Comparison of ENCODE assay signal across 18 cellular contexts in the genomic region with DNA sequence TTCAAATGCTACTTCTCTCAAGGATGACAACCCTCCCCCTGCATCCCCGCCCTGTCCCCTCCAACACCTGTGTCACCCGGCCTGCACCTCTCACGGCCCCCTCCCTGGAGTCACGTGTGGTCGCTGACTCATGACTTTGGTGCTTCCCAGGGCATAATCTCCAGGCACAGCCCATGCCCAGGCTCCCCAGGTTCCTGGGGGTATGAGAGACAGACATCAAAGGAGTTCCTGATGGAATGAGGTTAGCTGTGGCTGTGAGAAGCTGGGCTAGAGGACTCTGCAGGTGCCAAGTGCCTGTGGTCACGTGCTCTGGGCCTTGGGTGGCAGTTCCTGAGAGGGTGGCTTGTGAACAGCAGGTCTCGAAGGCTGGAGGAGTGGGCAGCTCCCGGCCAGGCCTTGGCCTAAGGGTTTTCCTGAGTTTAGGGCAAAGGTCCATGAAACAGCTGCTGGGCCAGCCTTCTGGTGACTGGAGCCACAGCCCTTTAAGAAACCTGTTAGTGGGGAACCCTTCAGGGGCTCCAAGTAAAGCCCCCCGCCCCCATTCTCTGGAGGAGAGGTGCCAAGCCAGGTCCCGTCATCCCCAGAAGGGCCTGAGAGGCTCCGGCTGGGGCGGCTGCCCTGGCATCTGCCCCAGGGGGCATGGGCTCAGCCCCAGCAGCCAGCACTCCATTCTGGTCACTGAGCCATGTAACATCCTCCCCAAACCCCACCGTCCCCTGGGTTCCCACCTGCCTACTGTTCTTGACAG.
A peak's percentile ranks its signal among the peaks of the same experiment; 100 is the strongest.
DNase-seq lines count a peak whose midpoint lies in the region; ATAC-seq, FAIRE-seq and TF ChIP-seq lines count a peak whose summit lies in the region.
"Had no signal": no experiment of that assay in that cellular context is flagged by ENCODE, and none has a peak within 500 bp of the region (broad histone marks: within the 10 kb centered on the region; RNA-seq: fewer than 3 reads in every experiment).

No MANE protein-coding gene starts in this region.

- FAIRE-seq in bronchial epithelial cell (lab: Jason Lieb, UNC) (no peak), pancreas (lab: Jason Lieb, UNC) (no peak)

- H3K27me3 Mint-ChIP-seq in stimulated activated memory B cell treated with anti-CD40 and anti-IgM and Interleukin-4, amounts not matched to agents 10 μg/mL and 1 μg/mL and 100 μg/mL, for 72 hours = no peaks in the 10 kb centered on the region
- H3K27me3 Mint-ChIP-seq: B cell had no signal

- no peaks in the 10 kb centered on the region for H3K4me1 ChIP-seq in pancreas

- DNase-seq in Daoy (ENCODE audit: low read depth) (peak; percentile 35), bronchial epithelial cell (ENCODE audit: low read depth) (peak; percentile 35), pancreas (peak in 1 of 6 donors; percentile 9), KG1 (lab: John Stamatoyannopoulos, UW) (no peak), NCI-H446 treated with DMSO at 0.1 percent for 48 hours (lab: John Stamatoyannopoulos, UW) (no peak), NCI-H2081 (lab: John Stamatoyannopoulos, UW) (no peak)
- DNase-seq: activated CD4-positive, alpha-beta T cell treated with anti-CD3 and anti-CD28 coated beads for 4 hours; activated naive CD8-positive, alpha-beta T cell treated with anti-CD3 and anti-CD28 coated beads, Interleukin-2, amount 10 ng/mL, durations not matched to agents 7 days and 5 days; activated T-cell treated with anti-CD3 and anti-CD28 coated beads for 4 hours; effector memory CD8-positive, alpha-beta T cell; NCI-H1105; NCI-H2171; NCI-H774 had no signal

- no peaks in the 10 kb centered on the region for H3K9me3 ChIP-seq in pancreas

- no peaks in the 10 kb centered on the region for H3K36me3 ChIP-seq in bronchial epithelial cell (ENCODE audit: control insufficient read depth, insufficient read depth, low read length)
- H3K36me3 ChIP-seq in pancreas = no peaks in the 10 kb centered on the region
- H3K36me3 ChIP-seq: cardiac muscle cell had no signal

- H3K4me3 ChIP-seq in bronchial epithelial cell (ENCODE audit: low read depth, low read length) (no peak overlapping the region), pancreas (no peak overlapping the region)
- H3K4me3 ChIP-seq: cardiac muscle cell had no signal

- no peak overlapping the region for H3K4me3 Mint-ChIP-seq in stimulated activated memory B cell treated with anti-CD40 and anti-IgM and Interleukin-4, amounts not matched to agents 10 μg/mL and 1 μg/mL and 100 μg/mL, for 72 hours
- H3K4me3 Mint-ChIP-seq: activated naive CD8-positive, alpha-beta T cell treated with anti-CD3 and anti-CD28 coated beads, Interleukin-2, amount 10 ng/mL, durations not matched to agents 7 days and 5 days; B cell; effector memory CD8-positive, alpha-beta T cell; natural killer cell treated with Interleukin-12 subunit alpha and Interleukin-12 subunit beta and Interleukin-15 and Interleukin-18, amount 100 ng/mL, for 72 hours had no signal

- H3K27ac Mint-ChIP-seq in stimulated activated memory B cell treated with anti-CD40 and anti-IgM and Interleukin-4, amounts not matched to agents 10 μg/mL and 1 μg/mL and 100 μg/mL, for 72 hours = no peak overlapping the region
- H3K27ac Mint-ChIP-seq: activated naive CD8-positive, alpha-beta T cell treated with anti-CD3 and anti-CD28 coated beads, Interleukin-2, amount 10 ng/mL, durations not matched to agents 7 days and 5 days; B cell; effector memory CD8-positive, alpha-beta T cell; natural killer cell treated with Interleukin-12 subunit alpha and Interleukin-12 subunit beta and Interleukin-15 and Interleukin-18, amount 100 ng/mL, for 72 hours had no signal

- H3K27ac ChIP-seq in pancreas = peak overlapping the region in 1 of 4 donors; percentile 2
- H3K27ac ChIP-seq: cardiac muscle cell had no signal

- H3K4me1 Mint-ChIP-seq in stimulated activated memory B cell treated with anti-CD40 and anti-IgM and Interleukin-4, amounts not matched to agents 10 μg/mL and 1 μg/mL and 100 μg/mL, for 72 hours = peaks cover 22% of the 10 kb centered on the region
- H3K4me1 Mint-ChIP-seq: activated naive CD8-positive, alpha-beta T cell treated with anti-CD3 and anti-CD28 coated beads, Interleukin-2, amount 10 ng/mL, durations not matched to agents 7 days and 5 days had no signal

- TF ChIP-seq RAD21 in Ishikawa (IDR thresholded peaks at IDR 0.05; ENCODE audit: low read depth) = 0 out of 2 replicates have a peak, but pooled peaks have one; percentile 2

- H3K36me3 Mint-ChIP-seq in stimulated activated memory B cell treated with anti-CD40 and anti-IgM and Interleukin-4, amounts not matched to agents 10 μg/mL and 1 μg/mL and 100 μg/mL, for 72 hours = no peaks in the 10 kb centered on the region
- H3K36me3 Mint-ChIP-seq: activated naive CD8-positive, alpha-beta T cell treated with anti-CD3 and anti-CD28 coated beads, Interleukin-2, amount 10 ng/mL, durations not matched to agents 7 days and 5 days; natural killer cell treated with Interleukin-12 subunit alpha and Interleukin-12 subunit beta and Interleukin-15 and Interleukin-18, amount 100 ng/mL, for 72 hours had no signal

- intact Hi-C loops in pancreas (cut with DNase I) = no loop called here

- TF ChIP-seq CTCF in bronchial epithelial cell (IDR thresholded peaks at IDR 0.05; ENCODE audit: insufficient read depth, low read length, severe bottlenecking) (no peak), pancreas (IDR thresholded peaks at IDR 0.05) (no peak)

- ATAC-seq in pancreas = peak; percentile 40 to 66 (median 61)
- ATAC-seq in stimulated activated memory B cell treated with anti-CD40 and anti-IgM and Interleukin-4, amounts not matched to agents 10 μg/mL and 1 μg/mL and 100 μg/mL, for 72 hours = no peak
- ATAC-seq: effector memory CD8-positive, alpha-beta T cell; natural killer cell treated with Interleukin-12 subunit alpha and Interleukin-12 subunit beta and Interleukin-15 and Interleukin-18, amount 100 ng/mL, for 72 hours had no signal

- TF ChIP-seq EP300 in Ishikawa (IDR thresholded peaks at IDR 0.05; ENCODE audit: borderline replicate concordance) = peak; percentile 79; the same call in 1 of the 2 replicates

- H3K9me3 Mint-ChIP-seq in stimulated activated memory B cell treated with anti-CD40 and anti-IgM and Interleukin-4, amounts not matched to agents 10 μg/mL and 1 μg/mL and 100 μg/mL, for 72 hours = peaks cover 7% of the 10 kb centered on the region
- H3K9me3 Mint-ChIP-seq: activated naive CD8-positive, alpha-beta T cell treated with anti-CD3 and anti-CD28 coated beads, Interleukin-2, amount 10 ng/mL, durations not matched to agents 7 days and 5 days; effector memory CD8-positive, alpha-beta T cell; natural killer cell treated with Interleukin-12 subunit alpha and Interleukin-12 subunit beta and Interleukin-15 and Interleukin-18, amount 100 ng/mL, for 72 hours had no signal

- WGBS in pancreas, 2 donors = 69 to 70% methylated on average over 13 of the region's 13 CpGs

- no peaks in the 10 kb centered on the region for H3K27me3 ChIP-seq in bronchial epithelial cell (ENCODE audit: control insufficient read depth, insufficient read depth, low read length)
- no peaks in the 10 kb centered on the region for H3K27me3 ChIP-seq in pancreas
- H3K27me3 ChIP-seq: cardiac muscle cell had no signal

TF ChIP-seq in Ishikawa, 13 proteins besides CTCF, POLR2A, EP300 and RAD21:
- TF ChIP-seq YY1 (IDR thresholded peaks at IDR 0.05; ENCODE audit: low read depth) (no peak), TAF1 (IDR thresholded peaks at IDR 0.05; ENCODE audit: low read depth) (no peak), NFIC (IDR thresholded peaks at IDR 0.05) (peak; percentile 67), MAX (IDR thresholded peaks at IDR 0.05) (peak; percentile 96), TCF12 (IDR thresholded peaks at IDR 0.05; ENCODE audit: low read depth) (peak; percentile 85), TEAD4 (IDR thresholded peaks at IDR 0.05) (peak; percentile 39; the same call in 1 of the 2 replicates), FOXM1 (IDR thresholded peaks at IDR 0.05; ENCODE audit: borderline replicate concordance, low read depth) (no peak), REST (IDR thresholded peaks at IDR 0.05; ENCODE audit: low read depth) (no peak)
- TF ChIP-seq, protein P1, sequence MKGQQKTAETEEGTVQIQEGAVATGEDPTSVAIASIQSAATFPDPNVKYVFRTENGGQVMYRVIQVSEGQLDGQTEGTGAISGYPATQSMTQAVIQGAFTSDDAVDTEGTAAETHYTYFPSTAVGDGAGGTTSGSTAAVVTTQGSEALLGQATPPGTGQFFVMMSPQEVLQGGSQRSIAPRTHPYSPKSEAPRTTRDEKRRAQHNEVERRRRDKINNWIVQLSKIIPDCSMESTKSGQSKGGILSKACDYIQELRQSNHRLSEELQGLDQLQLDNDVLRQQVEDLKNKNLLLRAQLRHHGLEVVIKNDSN (IDR thresholded peaks at IDR 0.05) = peak; percentile 93
TF ChIP-seq in Ishikawa: peak in this region for 5.

Comparison
In these comparisons a context has a peak if more than half of its experiments do, and no peak if none do; other contexts are left out.
1. DNase-seq: peak in Daoy (single experiment) and bronchial epithelial cell (single experiment); none in KG1 (single experiment), NCI-H446 treated with DMSO at 0.1 percent for 48 hours (single experiment) and NCI-H2081 (0 of 2).